26 cellular contexts compared by ENCODE assay signal in the genomic region with DNA sequence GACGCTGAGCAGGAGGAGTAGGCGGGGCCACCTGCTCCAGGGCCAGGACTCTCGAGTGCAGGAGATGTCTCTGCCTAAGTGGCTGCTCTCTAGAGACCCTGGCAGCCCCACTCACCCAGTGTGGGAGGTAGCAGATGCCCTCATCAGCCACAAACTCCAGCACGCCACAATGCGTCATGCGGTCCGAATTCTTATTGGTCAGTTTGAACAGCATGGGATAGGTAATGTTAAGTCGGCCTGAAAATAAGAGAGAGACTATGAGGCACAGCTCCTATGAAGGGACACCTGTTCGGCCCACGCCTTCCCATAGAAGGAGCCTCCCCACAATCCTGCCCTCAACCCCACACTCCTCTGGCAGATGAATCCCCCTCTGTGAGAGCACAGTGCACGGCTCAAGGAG. TPM values are rescaled to one million over a fixed set of nuclear protein-coding genes. Genes with fewer than 3 reads are reported as not detected.
A peak's percentile ranks its signal among the peaks of the same experiment; 100 is the strongest.
DNase-seq lines count a peak whose midpoint lies in the region; ATAC-seq, FAIRE-seq and TF ChIP-seq lines count a peak whose summit lies in the region.
"Had no signal": no experiment of that assay in that cellular context is flagged by ENCODE, and none has a peak within 500 bp of the region (broad histone marks: within the 10 kb centered on the region; RNA-seq: fewer than 3 reads in every experiment).

No MANE protein-coding gene starts in this region.

- POLR2A ChIA-PET in K562 (lab: Yijun Ruan, JAX) (interaction anchor here (1.1 to 3.0 kb wide), 4 partner anchors 9 to 18 kb away, joined by 3 to 12 read pairs (median 4); no protein-coding TSS in a partner anchor), GM10248 (lab: Yijun Ruan, JAX) (no interaction called here)

- no TSS peak for BruUV-seq in K562 (replicated peaks; lab: Mats Ljungman, UMichigan)

- in situ Hi-C loops in K562 (cut with MboI), result no loop called here

- TF ChIP-seq EP300 in K562 (IDR thresholded peaks at IDR 0.05; ENCODE audit: low read length), result no peak

- no peak for ATAC-seq in K562
- no peak for ATAC-seq in GM21529 (IDR thresholded peaks at IDR 0.05; ENCODE audit: unreplicated experiment)
- ATAC-seq: A549 had no signal

- H3K27me3 ChIP-seq in K562 (ENCODE audit: control insufficient read depth in 2 of 2, insufficient read depth in 2 of 2, low read length in 2 of 2), result no peaks in the 10 kb centered on the region
- H3K27me3 ChIP-seq: BE2C; BLaER1 treated with 17β-estradiol and CSF1 and Interleukin-3, amounts not matched to agents 10 nM and 100 nM had no signal

- H3K4me1 ChIP-seq in K562 (replicated peaks in 1 of 2; ENCODE audit: control insufficient read depth in 2 of 2, insufficient read depth in 2 of 2, low read length in 2 of 2), result no peaks in the 10 kb centered on the region; a peak in 2 of 5 replicates
- H3K4me1 ChIP-seq: A549, BE2C had no signal

- H3K9me1 ChIP-seq in K562 (ENCODE audit: control insufficient read depth, insufficient read depth, low read length), result peaks cover 9% of the 10 kb centered on the region

- FAIRE-seq in K562 (lab: Jason Lieb, UNC), result no peak
- FAIRE-seq: A549, D721Med, GM12891, GM18507, H1 had no signal

- DNase-seq in activated CD8-positive, alpha-beta memory T cell treated with anti-CD3 and anti-CD28 coated beads, Interleukin-2, amount 50 U/mL, for 48 hours, result peak; percentile 42
- no peak for DNase-seq in activated CD8-positive, alpha-beta memory T cell treated with anti-CD3 and anti-CD28 coated beads, Interleukin-2, amount 50 U/mL, for 4 hours
- no peak for DNase-seq in K562 (ENCODE audit: extremely low read depth in 1 of 4, low spot score in 3 of 4)
- DNase-seq in myocyte (ENCODE audit: low read depth), result peak; percentile 30
- DNase-seq in GM10248 (ENCODE audit: extremely low spot score), result no peak
- DNase-seq: 8988T; ACHN; AML-193; BE2C; CD4-positive, alpha-beta T cell; CD8-positive, alpha-beta memory T cell; DMS 273 treated with DMSO at 0.1 percent for 48 hours; DMS79; EL; GDM1; GM23248; H7; HCEC 1CT had no signal

- no peak overlapping the region for H3K4me2 ChIP-seq in K562 (ENCODE audit: insufficient read depth, low read length)
- H3K4me2 ChIP-seq: A549; BLaER1 treated with 17β-estradiol and CSF1 and Interleukin-3, amounts not matched to agents 10 nM and 100 nM had no signal

- no peak overlapping the region for H3K4me3 ChIP-seq in K562
- H3K4me3 ChIP-seq: A549; BLaER1 treated with 17β-estradiol and CSF1 and Interleukin-3, amounts not matched to agents 10 nM and 100 nM; GM23248 had no signal

- intact Hi-C loops in K562 (cut with micrococcal nuclease), result no loop called here

- no peaks in the 10 kb centered on the region for H3K9me3 ChIP-seq in K562 (replicated peaks; ENCODE audit: control insufficient read depth, insufficient read depth, low read depth, low read length)
- H3K9me3 ChIP-seq: A549; BE2C; BLaER1 treated with 17β-estradiol and CSF1 and Interleukin-3, amounts not matched to agents 10 nM and 100 nM had no signal

- no peak overlapping the region for H2AFZ ChIP-seq in K562 (ENCODE audit: low read depth, low read length)
- H2AFZ ChIP-seq: GM23248 had no signal

- H3K36me3 ChIP-seq in K562 (ENCODE audit: control insufficient read depth, insufficient read depth, low read length), result peaks cover 98% of the 10 kb centered on the region

- CTCF ChIA-PET in K562 (lab: Yijun Ruan, JAX; ENCODE audit: low intra/inter-chr PET ratio), result interaction anchor here (0.6 kb wide), 1 partner anchor 327 kb away, joined by 3 read pairs; a partner anchor contains a TSS
- CTCF ChIA-PET in GM10248 (lab: Yijun Ruan, JAX), result no interaction called here

- H4K20me1 ChIP-seq in K562 (replicated peaks; ENCODE audit: control insufficient read depth, insufficient read depth, low read length), result peaks cover 52% of the 10 kb centered on the region

- TF ChIP-seq RAD21 in K562 (CRISPR knock-in tag; conservative IDR thresholded peaks at IDR 0.05 in 1 of 2, IDR thresholded peaks at IDR 0.05 in 1 of 2), result no peak

- TF ChIP-seq CTCF in K562 (IDR thresholded peaks at IDR 0.05 in 2 of 3, conservative IDR thresholded peaks at IDR 0.05 in 1 of 3; ENCODE audit: insufficient read depth in 2 of 3, low read depth in 1 of 3, low read length in 3 of 3) (no peak), GM10248 (IDR thresholded peaks at IDR 0.05; ENCODE audit: control extremely low read depth, extremely low read depth, low read depth, missing control alignments) (no peak)

- H3K79me2 ChIP-seq in K562 (ENCODE audit: control insufficient read depth, insufficient read depth, low read length), result peaks cover 40% of the 10 kb centered on the region

- peak overlapping the region in 1 of 2 experiments; percentile 8; a peak in 1 of 4 replicates for H3K9ac ChIP-seq in K562 (ENCODE audit: insufficient read depth in 1 of 2, low read depth in 2 of 2, low read length in 2 of 2)
- H3K9ac ChIP-seq: GM23248 had no signal

- no peak for TF ChIP-seq POLR2A in K562 (conservative IDR thresholded peaks at IDR 0.05)

- no peak overlapping the region for H3K27ac ChIP-seq in K562 (ENCODE audit: extremely low read depth, low read depth, low read length)
- H3K27ac ChIP-seq: A549; BLaER1 treated with 17β-estradiol and CSF1 and Interleukin-3, amounts not matched to agents 10 nM and 100 nM; GM23248 had no signal

- 96% methylated on average over 11 of the region's 11 CpGs for WGBS in K562 (ENCODE audit: insufficient coverage, low coverage, missing lambda C conversion rate)

RNA-seq across cellular contexts. Expression of a gene that starts 7.4 kb away (rescaled TPM):
- 307 and 375 TPM in 2 replicates for total RNA-seq in K562 (2011; cell fraction: chromatin; rRNA removed; ENCODE audit: low replicate concordance)
- 219 and 230 TPM in 2 replicates for total RNA-seq in K562 (2011; cell fraction: nucleolus; rRNA removed)
- 278 and 374 TPM in 2 replicates for total RNA-seq in K562 (2011; cell fraction: nucleoplasm; rRNA removed)
- total RNA-seq in K562 (2014; rRNA removed) (238 and 290 TPM in 2 replicates), K562 (2014; rRNA removed; fragmentation: Illumina TruSeq; extraction: Trizol) (361 and 365 TPM in 2 replicates), K562 (2015; rRNA removed; fragmentation: Illumina TruSeq; extraction: Trizol) (330 and 363 TPM in 2 replicates), K562 (2021) (284 and 307 TPM in 2 replicates), myocyte (51.0 and 62.8 TPM in 2 replicates)
- polyA plus RNA-seq in K562 (2011; rRNA removed) (428 and 564 TPM in 2 replicates), K562 (2014; fragmentation: Illumina TruSeq; extraction: Trizol) (551 and 645 TPM in 2 replicates), K562 (2014; fragmentation: Nextera tagmentation; extraction: Ambion mirVana) (100 to 1,000 TPM; 503 to 627 TPM), K562 (2014; rRNA removed) (321 and 446 TPM in 2 replicates)
- polyA plus RNA-seq in K562 (2011; cell fraction: cytosol; rRNA removed), result 516 and 625 TPM in 2 replicates
- 577 and 723 TPM in 2 replicates for polyA plus RNA-seq in K562 (2011; cell fraction: nucleus; rRNA removed)
- 381 and 502 TPM in 2 replicates for polyA plus RNA-seq in K562 (2012)
- polyA minus RNA-seq in K562 (2011; rRNA and poly(A)+ RNA removed), result 432 and 439 TPM in 2 replicates
- 143 and 172 TPM in 2 replicates for polyA minus RNA-seq in K562 (2011; cell fraction: cytosol; rRNA and poly(A)+ RNA removed)
- 99.8 and 195 TPM in 2 replicates for polyA minus RNA-seq in K562 (2011; cell fraction: nucleus; rRNA and poly(A)+ RNA removed)
- 90.5 TPM for polyA plus RNA-seq in myocyte (2012)

RNA-seq across cellular contexts. Expression of a gene that starts 8.1 kb away (rescaled TPM):
- 810 and 853 TPM in 2 replicates for total RNA-seq in K562 (2011; cell fraction: chromatin; rRNA removed; ENCODE audit: low replicate concordance)
- total RNA-seq in K562 (2011; cell fraction: nucleolus; rRNA removed), result 339 and 346 TPM in 2 replicates
- 307 and 398 TPM in 2 replicates for total RNA-seq in K562 (2011; cell fraction: nucleoplasm; rRNA removed)
- total RNA-seq in K562 (2014; rRNA removed) (415 and 450 TPM in 2 replicates), K562 (2014; rRNA removed; fragmentation: Illumina TruSeq; extraction: Trizol) (263 and 295 TPM in 2 replicates), K562 (2015; rRNA removed; fragmentation: Illumina TruSeq; extraction: Trizol) (239 and 251 TPM in 2 replicates), K562 (2021) (312 and 319 TPM in 2 replicates), myocyte (1.1 and 4.5 TPM in 2 replicates)
- polyA plus RNA-seq in K562 (2011; rRNA removed) (580 and 584 TPM in 2 replicates), K562 (2014; fragmentation: Illumina TruSeq; extraction: Trizol) (412 and 430 TPM in 2 replicates), K562 (2014; fragmentation: Nextera tagmentation; extraction: Ambion mirVana) (100 to 1,000 TPM; 276 to 465 TPM), K562 (2014; rRNA removed) (410 and 427 TPM in 2 replicates)
- 370 and 430 TPM in 2 replicates for polyA plus RNA-seq in K562 (2011; cell fraction: cytosol; rRNA removed)
- polyA plus RNA-seq in K562 (2011; cell fraction: nucleus; rRNA removed), result 642 and 944 TPM in 2 replicates
- 267 and 326 TPM in 2 replicates for polyA plus RNA-seq in K562 (2012)
- 415 and 540 TPM in 2 replicates for polyA minus RNA-seq in K562 (2011; rRNA and poly(A)+ RNA removed)
- 153 and 162 TPM in 2 replicates for polyA minus RNA-seq in K562 (2011; cell fraction: cytosol; rRNA and poly(A)+ RNA removed)
- polyA minus RNA-seq in K562 (2011; cell fraction: nucleus; rRNA and poly(A)+ RNA removed), result 185 and 445 TPM in 2 replicates
- 0.78 TPM for polyA plus RNA-seq in myocyte (2012)
- polyA plus RNA-seq: CD14-positive monocyte had no signal

RNA-seq across cellular contexts. Expression of a gene that starts 24.1 kb away (rescaled TPM):
- 119 and 122 TPM in 2 replicates for total RNA-seq in K562 (2011; cell fraction: chromatin; rRNA removed; ENCODE audit: low replicate concordance)
- total RNA-seq in K562 (2011; cell fraction: nucleolus; rRNA removed), result 71.8 and 76.0 TPM in 2 replicates
- 107 and 142 TPM in 2 replicates for total RNA-seq in K562 (2011; cell fraction: nucleoplasm; rRNA removed)
- 94.7 and 124 TPM in 2 replicates for total RNA-seq in K562 (2014; rRNA removed)
- total RNA-seq in K562 (2014; rRNA removed; fragmentation: Illumina TruSeq; extraction: Trizol), result 57.2 and 59.5 TPM in 2 replicates
- 61.3 and 63.2 TPM in 2 replicates for total RNA-seq in K562 (2015; rRNA removed; fragmentation: Illumina TruSeq; extraction: Trizol)
- total RNA-seq in K562 (2021), result 66.8 and 68.0 TPM in 2 replicates
- polyA plus RNA-seq in K562 (2011; rRNA removed), result 139 and 244 TPM in 2 replicates
- 164 and 257 TPM in 2 replicates for polyA plus RNA-seq in K562 (2011; cell fraction: cytosol; rRNA removed)
- polyA plus RNA-seq in K562 (2011; cell fraction: nucleus; rRNA removed), result 71.0 and 99.7 TPM in 2 replicates
- 87.8 and 120 TPM in 2 replicates for polyA plus RNA-seq in K562 (2012)
- 68.6 and 73.5 TPM in 2 replicates for polyA plus RNA-seq in K562 (2014; fragmentation: Illumina TruSeq; extraction: Trizol)
- polyA plus RNA-seq in K562 (2014; fragmentation: Nextera tagmentation; extraction: Ambion mirVana), result 10 to 100 TPM; 20.4 to 25.9 TPM
- polyA plus RNA-seq in K562 (2014; rRNA removed), result 112 and 121 TPM in 2 replicates
- 116 and 185 TPM in 2 replicates for polyA minus RNA-seq in K562 (2011; rRNA and poly(A)+ RNA removed)
- polyA minus RNA-seq in K562 (2011; cell fraction: cytosol; rRNA and poly(A)+ RNA removed), result 49.4 and 80.5 TPM in 2 replicates
- 24.9 and 58.9 TPM in 2 replicates for polyA minus RNA-seq in K562 (2011; cell fraction: nucleus; rRNA and poly(A)+ RNA removed)
- 47.4 and 55.7 TPM in 2 replicates for total RNA-seq in myocyte
- 35.4 TPM for polyA plus RNA-seq in myocyte (2012)

RNA-seq across cellular contexts. Expression of a gene that starts 39.2 kb away (rescaled TPM):
- total RNA-seq in K562 (2011; cell fraction: chromatin; rRNA removed; ENCODE audit: low replicate concordance), result 13.9 and 26.1 TPM in 2 replicates
- 29.0 and 32.5 TPM in 2 replicates for total RNA-seq in K562 (2011; cell fraction: nucleolus; rRNA removed)
- total RNA-seq in K562 (2011; cell fraction: nucleoplasm; rRNA removed), result 25.1 and 32.0 TPM in 2 replicates
- total RNA-seq in K562 (2014; rRNA removed), result 160 and 182 TPM in 2 replicates
- 208 and 209 TPM in 2 replicates for total RNA-seq in K562 (2014; rRNA removed; fragmentation: Illumina TruSeq; extraction: Trizol)
- total RNA-seq in K562 (2015; rRNA removed; fragmentation: Illumina TruSeq; extraction: Trizol), result 181 and 198 TPM in 2 replicates
- total RNA-seq in K562 (2021), result 132 and 144 TPM in 2 replicates
- 175 and 219 TPM in 2 replicates for polyA plus RNA-seq in K562 (2011; rRNA removed)
- polyA plus RNA-seq in K562 (2011; cell fraction: cytosol; rRNA removed), result 88.3 and 113 TPM in 2 replicates
- 34.6 and 66.5 TPM in 2 replicates for polyA plus RNA-seq in K562 (2011; cell fraction: nucleus; rRNA removed)
- polyA plus RNA-seq in K562 (2012), result 159 TPM in 2 replicates
- 197 and 237 TPM in 2 replicates for polyA plus RNA-seq in K562 (2014; fragmentation: Illumina TruSeq; extraction: Trizol)
- 100 to 1,000 TPM; 601 to 652 TPM for polyA plus RNA-seq in K562 (2014; fragmentation: Nextera tagmentation; extraction: Ambion mirVana)
- 223 TPM in 2 replicates for polyA plus RNA-seq in K562 (2014; rRNA removed)
- polyA minus RNA-seq in K562 (2011; rRNA and poly(A)+ RNA removed), result 52.5 and 73.2 TPM in 2 replicates
- 31.3 and 34.3 TPM in 2 replicates for polyA minus RNA-seq in K562 (2011; cell fraction: cytosol; rRNA and poly(A)+ RNA removed)
- 12.0 and 31.3 TPM in 2 replicates for polyA minus RNA-seq in K562 (2011; cell fraction: nucleus; rRNA and poly(A)+ RNA removed)
- 38.7 and 45.2 TPM in 2 replicates for total RNA-seq in myocyte
- 50.7 TPM for polyA plus RNA-seq in myocyte (2012)

RNA-seq across cellular contexts. Expression of a gene that starts 40.0 kb away (rescaled TPM):
- total RNA-seq in K562 (2011; cell fraction: chromatin; rRNA removed; ENCODE audit: low replicate concordance), result 103 and 120 TPM in 2 replicates
- total RNA-seq in K562 (2011; cell fraction: nucleolus; rRNA removed), result 79.7 and 81.6 TPM in 2 replicates
- total RNA-seq in K562 (2011; cell fraction: nucleoplasm; rRNA removed), result 66.5 and 67.1 TPM in 2 replicates
- 58.3 and 70.6 TPM in 2 replicates for total RNA-seq in K562 (2014; rRNA removed)
- 53.9 and 54.0 TPM in 2 replicates for total RNA-seq in K562 (2014; rRNA removed; fragmentation: Illumina TruSeq; extraction: Trizol)
- 57.5 and 58.4 TPM in 2 replicates for total RNA-seq in K562 (2015; rRNA removed; fragmentation: Illumina TruSeq; extraction: Trizol)
- total RNA-seq in K562 (2021), result 115 and 132 TPM in 2 replicates
- polyA plus RNA-seq in K562 (2011; rRNA removed), result 71.7 and 82.2 TPM in 2 replicates
- polyA plus RNA-seq in K562 (2011; cell fraction: cytosol; rRNA removed), result 105 and 109 TPM in 2 replicates
- polyA plus RNA-seq in K562 (2011; cell fraction: nucleus; rRNA removed), result 104 and 124 TPM in 2 replicates
- 91.6 and 91.8 TPM in 2 replicates for polyA plus RNA-seq in K562 (2012)
- 106 and 114 TPM in 2 replicates for polyA plus RNA-seq in K562 (2014; fragmentation: Illumina TruSeq; extraction: Trizol)
- 1 to 10 TPM in 1 of 2 experiments, under 1 TPM in 1; 0.96 to 1.2 TPM for polyA plus RNA-seq in K562 (2014; fragmentation: Nextera tagmentation; extraction: Ambion mirVana)
- 80.0 and 80.8 TPM in 2 replicates for polyA plus RNA-seq in K562 (2014; rRNA removed)
- polyA minus RNA-seq in K562 (2011; rRNA and poly(A)+ RNA removed), result 93.7 and 126 TPM in 2 replicates
- polyA minus RNA-seq in K562 (2011; cell fraction: cytosol; rRNA and poly(A)+ RNA removed), result 65.3 and 93.4 TPM in 2 replicates
- polyA minus RNA-seq in K562 (2011; cell fraction: nucleus; rRNA and poly(A)+ RNA removed), result 30.3 and 61.3 TPM in 2 replicates
- total RNA-seq in myocyte, result 14.7 and 16.4 TPM in 2 replicates
- polyA plus RNA-seq in myocyte (2012), result 22.4 TPM

Comparison
In these comparisons a context has a peak if more than half of its experiments do, and no peak if none do; other contexts are left out.
1. DNase-seq: peak in activated CD8-positive, alpha-beta memory T cell treated with anti-CD3 and anti-CD28 coated beads, Interleukin-2, amount 50 U/mL, for 48 hours (single experiment) and myocyte (single experiment); none in activated CD8-positive, alpha-beta memory T cell treated with anti-CD3 and anti-CD28 coated beads, Interleukin-2, amount 50 U/mL, for 4 hours (single experiment), K562 (0 of 4) and GM10248 (single experiment).
2. RNA of a gene that starts 8.1 kb away (total RNA-seq): 239 to 853 TPM in K562; 1.1 to 4.5 TPM in myocyte; every median in the first group is over 10 times any median in the second.